In the genomic region with DNA sequence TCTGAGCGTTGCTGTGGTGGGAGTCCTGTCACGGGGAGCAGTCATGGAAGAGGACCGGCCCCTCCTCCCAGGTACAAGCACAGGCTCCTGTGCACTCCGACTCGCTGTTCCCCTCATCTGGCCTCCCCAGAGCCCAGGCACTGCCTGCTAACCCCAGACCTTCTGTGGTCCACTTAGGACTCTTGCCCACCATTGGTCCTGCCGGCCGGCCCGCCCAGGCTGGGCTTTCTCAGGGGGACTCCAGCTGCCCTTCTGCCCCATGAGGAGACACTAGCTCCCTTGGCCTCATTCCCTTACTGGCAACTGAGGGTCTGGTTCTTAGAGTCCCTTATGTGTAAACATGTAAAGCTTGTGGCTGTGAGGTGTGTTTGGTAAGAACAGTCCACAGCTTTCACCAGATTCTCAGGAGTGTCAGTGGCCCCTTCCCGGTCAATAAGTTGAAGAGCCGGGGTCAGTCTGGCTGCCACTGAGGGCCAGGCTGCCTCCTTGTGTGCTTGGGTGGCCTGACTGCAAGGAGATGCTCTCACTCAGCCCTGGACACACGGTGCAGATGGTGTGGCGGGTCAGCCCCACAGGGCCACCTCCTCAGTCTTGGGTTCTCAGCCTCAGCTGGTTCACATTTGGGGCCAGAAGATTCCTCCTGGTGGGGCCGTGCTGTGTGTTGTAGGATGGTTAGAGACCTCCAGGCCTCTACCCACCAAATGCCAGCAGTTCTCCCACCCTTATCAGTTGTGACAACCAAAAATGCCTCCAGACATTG, we compare ENCODE assay signal across 1 cellular context.
TF ChIP-seq lines count a peak whose summit lies in the region.

No MANE protein-coding gene starts in this region.

TF ChIP-seq in K562, 482 proteins besides CTCF, POLR2A, EP300 and RAD21:
- no peak for TF ChIP-seq ZNF609 (CRISPR knock-in tag; IDR thresholded peaks at IDR 0.05; ENCODE audit: borderline replicate concordance)
- peak; percentile 29; the same call in 1 of the 2 replicates for TF ChIP-seq POLR2G (IDR thresholded peaks at IDR 0.05; ENCODE audit: low read depth, low read length)
